1 cellular context compared by ENCODE assay signal in the genomic region with DNA sequence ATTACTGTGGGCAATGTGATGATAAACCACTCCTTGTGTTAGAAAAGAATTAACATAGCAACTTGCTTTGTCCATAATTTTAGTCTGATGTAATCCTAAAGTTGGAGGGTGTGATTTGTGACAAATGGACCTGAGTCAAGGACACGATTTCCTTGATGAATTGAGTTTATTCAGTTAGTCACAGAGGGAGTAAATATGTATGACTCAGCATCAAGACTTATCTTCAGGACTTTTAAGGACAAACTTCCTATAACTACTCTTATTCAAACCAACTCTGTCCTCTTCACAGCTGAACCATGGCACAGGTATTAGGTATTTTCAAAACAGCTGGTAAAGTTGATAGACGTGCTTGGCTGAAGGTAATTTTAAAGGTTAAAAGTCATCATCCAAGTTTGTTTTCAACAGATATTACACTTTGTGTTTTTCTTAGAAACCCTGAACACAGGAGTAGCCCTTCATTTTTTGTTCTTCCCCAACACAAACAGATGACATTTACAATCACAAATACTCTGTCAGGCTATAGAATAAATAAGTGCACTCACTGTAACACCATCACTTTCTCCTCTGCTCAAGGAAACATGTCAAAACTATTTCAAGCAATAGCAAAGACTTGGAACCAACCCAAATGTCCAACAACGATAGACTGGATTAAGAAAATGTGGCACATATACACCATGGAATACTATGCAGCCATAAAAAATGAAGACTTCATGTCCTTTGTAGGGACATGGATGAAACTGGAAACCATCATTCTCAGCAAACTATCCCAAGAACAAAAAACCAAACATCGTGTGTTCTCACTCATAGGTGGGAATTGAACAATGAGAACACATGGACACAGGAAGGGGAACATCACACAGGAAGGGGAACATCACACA.
TF ChIP-seq lines count a peak whose summit lies in the region.

No MANE protein-coding gene starts in this region.

TF ChIP-seq in IMR-90, 13 proteins besides CTCF, POLR2A, EP300 and RAD21:
- peak; percentile 72 for TF ChIP-seq MAFK (IDR thresholded peaks at IDR 0.05; ENCODE audit: low read depth, low read length)
- peak; percentile 56; the same call in 1 of the 2 replicates for TF ChIP-seq CEBPB (IDR thresholded peaks at IDR 0.05; ENCODE audit: low read depth, low read length)
- TF ChIP-seq RCOR1 (IDR thresholded peaks at IDR 0.05; ENCODE audit: insufficient replicate concordance, low read length): no peak
- TF ChIP-seq, protein P1, sequence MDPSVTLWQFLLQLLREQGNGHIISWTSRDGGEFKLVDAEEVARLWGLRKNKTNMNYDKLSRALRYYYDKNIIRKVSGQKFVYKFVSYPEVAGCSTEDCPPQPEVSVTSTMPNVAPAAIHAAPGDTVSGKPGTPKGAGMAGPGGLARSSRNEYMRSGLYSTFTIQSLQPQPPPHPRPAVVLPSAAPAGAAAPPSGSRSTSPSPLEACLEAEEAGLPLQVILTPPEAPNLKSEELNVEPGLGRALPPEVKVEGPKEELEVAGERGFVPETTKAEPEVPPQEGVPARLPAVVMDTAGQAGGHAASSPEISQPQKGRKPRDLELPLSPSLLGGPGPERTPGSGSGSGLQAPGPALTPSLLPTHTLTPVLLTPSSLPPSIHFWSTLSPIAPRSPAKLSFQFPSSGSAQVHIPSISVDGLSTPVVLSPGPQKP (IDR thresholded peaks at IDR 0.05; ENCODE audit: borderline replicate concordance, low read depth, low read length): no peak
- TF ChIP-seq FOS (IDR thresholded peaks at IDR 0.05; ENCODE audit: low read depth, low read length): peak; percentile 84
- TF ChIP-seq SMC3 (IDR thresholded peaks at IDR 0.05; ENCODE audit: low read depth, low read length): no peak
- peak; percentile 83 for TF ChIP-seq NFE2L2 (IDR thresholded peaks at IDR 0.05; ENCODE audit: low read depth, low read length)
- TF ChIP-seq, protein P2, sequence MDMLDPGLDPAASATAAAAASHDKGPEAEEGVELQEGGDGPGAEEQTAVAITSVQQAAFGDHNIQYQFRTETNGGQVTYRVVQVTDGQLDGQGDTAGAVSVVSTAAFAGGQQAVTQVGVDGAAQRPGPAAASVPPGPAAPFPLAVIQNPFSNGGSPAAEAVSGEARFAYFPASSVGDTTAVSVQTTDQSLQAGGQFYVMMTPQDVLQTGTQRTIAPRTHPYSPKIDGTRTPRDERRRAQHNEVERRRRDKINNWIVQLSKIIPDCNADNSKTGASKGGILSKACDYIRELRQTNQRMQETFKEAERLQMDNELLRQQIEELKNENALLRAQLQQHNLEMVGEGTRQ (IDR thresholded peaks at IDR 0.05; ENCODE audit: low read depth, low read length): no peak
- no peak for TF ChIP-seq RFX5 (IDR thresholded peaks at IDR 0.05; ENCODE audit: low read depth, low read length)
- no peak for TF ChIP-seq MAZ (IDR thresholded peaks at IDR 0.05; ENCODE audit: borderline replicate concordance, low read depth, low read length)
- peak; percentile 57 for TF ChIP-seq BHLHE40 (IDR thresholded peaks at IDR 0.05; ENCODE audit: low read depth, low read length)
- TF ChIP-seq MXI1 (IDR thresholded peaks at IDR 0.05; ENCODE audit: borderline replicate concordance, low read depth, low read length): no peak
- no peak for TF ChIP-seq CHD1 (IDR thresholded peaks at IDR 0.05; ENCODE audit: low read depth, low read length)
